ENCODE assay signal across 9 cellular contexts in genomic region chr12:133081408-133081806, GRCh38. TPM values are rescaled to one million over a fixed set of nuclear protein-coding genes. Genes with fewer than 3 reads are reported as not detected.
DNase-seq lines count a peak whose midpoint lies in the region; ATAC-seq, FAIRE-seq and TF ChIP-seq lines count a peak whose summit lies in the region.
"Had no signal": no experiment of that assay in that cellular context is flagged by ENCODE, and none has a peak within 500 bp of the region (broad histone marks: within the 10 kb centered on the region; RNA-seq: fewer than 3 reads in every experiment).

No MANE protein-coding gene starts in this region.

- H3K79me2 ChIP-seq in keratinocyte (ENCODE audit: control insufficient read depth, insufficient read depth, low read length) (peaks cover 19% of the 10 kb centered on the region), PC-3 (ENCODE audit: low read length) (no peaks in the 10 kb centered on the region)

- TF ChIP-seq CTCF in keratinocyte (optimal IDR thresholded peaks at IDR 0.05 in 1 of 3, IDR thresholded peaks at IDR 0.05 in 1 of 3, conservative IDR thresholded peaks at IDR 0.05 in 1 of 3; ENCODE audit: extremely low read depth in 1 of 3, insufficient read depth in 2 of 3, low read length in 3 of 3) (no peak), thyroid gland (IDR thresholded peaks at IDR 0.05) (no peak), PC-3 (conservative IDR thresholded peaks at IDR 0.05; ENCODE audit: low read depth, low read length) (no peak)

- peak overlapping the region; percentile 91 for H3K4me2 ChIP-seq in keratinocyte (ENCODE audit: control insufficient read depth, extremely low read depth, insufficient read depth, low read depth, low read length)
- H3K4me2 ChIP-seq in PC-3 (ENCODE audit: low read length), result no peak overlapping the region

- H3K27ac Mint-ChIP-seq in activated naive CD4-positive, alpha-beta T cell treated with anti-CD3 and anti-CD28 coated beads, Interleukin-2, amount 50 U/mL, for 24 hours, result peak overlapping the region; percentile 83
- no peak overlapping the region for H3K27ac Mint-ChIP-seq in activated naive CD8-positive, alpha-beta T cell treated with anti-CD3 and anti-CD28 coated beads for 36 hours

- H3K4me3 ChIP-seq in keratinocyte (ENCODE audit: control insufficient read depth in 2 of 3, extremely low read depth in 1 of 3, insufficient read depth in 2 of 3, low read depth in 1 of 3, low read length in 3 of 3) (peak overlapping the region; percentile 89 to 92 (median 91)), thyroid gland (replicated peaks in 1 of 3) (peak overlapping the region in 1 of 3 donors; percentile 80), PC-3 (ENCODE audit: low read length) (no peak overlapping the region)

- H3K4me3 Mint-ChIP-seq in activated naive CD4-positive, alpha-beta T cell treated with anti-CD3 and anti-CD28 coated beads, Interleukin-2, amount 50 U/mL, for 24 hours, result no peak overlapping the region
- no peak overlapping the region for H3K4me3 Mint-ChIP-seq in activated naive CD8-positive, alpha-beta T cell treated with anti-CD3 and anti-CD28 coated beads for 36 hours
- H3K4me3 Mint-ChIP-seq: T-helper 1 cell treated with Interleukin-12 subunit alpha and Interleukin-12 subunit beta and Interleukin-4 antibody, amounts not matched to agents 30 μg/mL and 1 μg/mL, for 36 hours had no signal

- no TSS peak for BruUV-seq in PC-3 (replicated peaks; lab: Mats Ljungman, UMichigan)

- H3K9me1 ChIP-seq in keratinocyte (ENCODE audit: control insufficient read depth, extremely low read depth, insufficient read depth, low read length), result no peaks in the 10 kb centered on the region

- peak overlapping the region; percentile 96 for H3K9ac ChIP-seq in keratinocyte (ENCODE audit: control insufficient read depth, extremely low read depth, insufficient read depth, low read length)
- H3K9ac ChIP-seq in PC-3 (ENCODE audit: low read length), result no peak overlapping the region

- no peaks in the 10 kb centered on the region for H3K9me2 ChIP-seq in PC-3 (replicated peaks; ENCODE audit: low read length)

- H3K36me3 Mint-ChIP-seq in activated naive CD4-positive, alpha-beta T cell treated with anti-CD3 and anti-CD28 coated beads, Interleukin-2, amount 50 U/mL, for 24 hours, result peaks cover 48% of the 10 kb centered on the region
- peaks cover 58% of the 10 kb centered on the region for H3K36me3 Mint-ChIP-seq in activated naive CD8-positive, alpha-beta T cell treated with anti-CD3 and anti-CD28 coated beads for 36 hours

- dilution Hi-C loops in keratinocyte (cut with MboI; ENCODE audit: extremely low pct_ligation_motif_present, low sequenced_read_pairs), result no loop called here

- H3K36me3 ChIP-seq in keratinocyte (ENCODE audit: control insufficient read depth in 2 of 2, extremely low read depth in 1 of 2, insufficient read depth in 2 of 2, low read length in 2 of 2) (peaks cover 13 to 22% of the 10 kb centered on the region in 2 experiments), thyroid gland (peaks cover 32 to 37% of the 10 kb centered on the region in 2 donors), PC-3 (ENCODE audit: low read depth, low read length) (peaks cover 9% of the 10 kb centered on the region; the same call in 1 of the 2 replicates)

- H3K27ac ChIP-seq in keratinocyte (ENCODE audit: control insufficient read depth, insufficient read depth, low read length) (peak overlapping the region; percentile 98), thyroid gland (peak overlapping the region; percentile 92 to 98 (median 98)), PC-3 (ENCODE audit: low read length) (no peak overlapping the region), caudate nucleus (ENCODE audit: low read depth, low read length) (no peak overlapping the region)

- no peak for DNase-seq in activated naive CD4-positive, alpha-beta T cell (lab: John Stamatoyannopoulos, UW)
- DNase-seq in activated naive CD8-positive, alpha-beta T cell treated with anti-CD3 and anti-CD28 coated beads for 36 hours, result peak; percentile 8
- DNase-seq in keratinocyte (ENCODE audit: low read depth, low spot score) (no peak), thyroid gland (peak; percentile 3 to 7), PC-3 (no peak), caudate nucleus (lab: John Stamatoyannopoulos, UW) (no peak)

- peaks cover 24% of the 10 kb centered on the region for H3K9me3 Mint-ChIP-seq in activated naive CD4-positive, alpha-beta T cell treated with anti-CD3 and anti-CD28 coated beads, Interleukin-2, amount 50 U/mL, for 24 hours
- peaks cover 51% of the 10 kb centered on the region for H3K9me3 Mint-ChIP-seq in activated naive CD8-positive, alpha-beta T cell treated with anti-CD3 and anti-CD28 coated beads for 36 hours

- WGBS in thyroid gland, 2 donors, result 53 to 55% methylated on average over 9 of the region's 9 CpGs

- peak overlapping the region; percentile 39 for H2AFZ ChIP-seq in keratinocyte (ENCODE audit: control insufficient read depth, low read length)
- no peak overlapping the region for H2AFZ ChIP-seq in PC-3 (ENCODE audit: low read length)

- H3K27me3 Mint-ChIP-seq in activated naive CD4-positive, alpha-beta T cell treated with anti-CD3 and anti-CD28 coated beads, Interleukin-2, amount 50 U/mL, for 24 hours, result no peaks in the 10 kb centered on the region
- H3K27me3 Mint-ChIP-seq in activated naive CD8-positive, alpha-beta T cell treated with anti-CD3 and anti-CD28 coated beads for 36 hours, result no peaks in the 10 kb centered on the region

- POLR2A ChIA-PET in PC-3 (lab: Charles Lee; ENCODE audit: unreplicated experiment), result no interaction called here

- H3K4me1 ChIP-seq in keratinocyte (ENCODE audit: control insufficient read depth, extremely low read depth, insufficient read depth, low read length) (peaks cover 10% of the 10 kb centered on the region), thyroid gland (peaks cover 12 to 17% of the 10 kb centered on the region in 2 donors), PC-3 (ENCODE audit: insufficient read depth, low read length) (no peaks in the 10 kb centered on the region)

- H3K27me3 ChIP-seq in keratinocyte (ENCODE audit: control insufficient read depth, extremely low read depth, insufficient read depth, low read length) (no peaks in the 10 kb centered on the region), thyroid gland (no peaks in the 10 kb centered on the region), PC-3 (ENCODE audit: low read length) (no peaks in the 10 kb centered on the region)

- FAIRE-seq in keratinocyte (lab: Jason Lieb, UNC), result no peak

- no peaks in the 10 kb centered on the region for H4K20me1 ChIP-seq in keratinocyte (ENCODE audit: control insufficient read depth, extremely low read depth, insufficient read depth, low read length)
- H4K20me1 ChIP-seq in PC-3 (ENCODE audit: low read length), result no peaks in the 10 kb centered on the region

- intact Hi-C loops in thyroid gland (cut with DNase I), result no loop called here
- intact Hi-C loops in PC-3 (cut with micrococcal nuclease), result no loop called here

- H3K9me3 ChIP-seq in keratinocyte (ENCODE audit: control insufficient read depth, low read depth, low read length) (peaks cover 12% of the 10 kb centered on the region), thyroid gland (no peaks in the 10 kb centered on the region), PC-3 (ENCODE audit: low read length) (peaks cover 35% of the 10 kb centered on the region)

- CTCF ChIA-PET in PC-3 (lab: Charles Lee), result no interaction called here

- peaks cover 12% of the 10 kb centered on the region for H3K4me1 Mint-ChIP-seq in activated naive CD4-positive, alpha-beta T cell treated with anti-CD3 and anti-CD28 coated beads, Interleukin-2, amount 50 U/mL, for 24 hours
- H3K4me1 Mint-ChIP-seq in activated naive CD8-positive, alpha-beta T cell treated with anti-CD3 and anti-CD28 coated beads for 36 hours, result peaks cover 9% of the 10 kb centered on the region

- no peak for ATAC-seq in PC-3
- no peak for ATAC-seq in HG02759 (IDR thresholded peaks at IDR 0.05; ENCODE audit: unreplicated experiment)

- TF ChIP-seq POLR2A in thyroid gland (IDR thresholded peaks at IDR 0.05), result no peak

- H3F3A ChIP-seq in PC-3 (ENCODE audit: low read length, unreplicated experiment), result no peaks in the 10 kb centered on the region

RNA-seq across cellular contexts. Expression of gene ZNF140, which starts 0.7 kb away (rescaled TPM):
- 10 to 100 TPM; 17.0 TPM for total RNA-seq in activated naive CD8-positive, alpha-beta T cell treated with anti-CD3 and anti-CD28 coated beads for 36 hours
- 13.5 to 15.9 TPM (median 13.8 TPM) in 3 replicates for polyA plus RNA-seq in keratinocyte
- 4.4 TPM for polyA plus RNA-seq in keratinocyte (2011; ENCODE audit: low read depth)
- 8.6 and 17.1 TPM in 2 replicates for polyA plus RNA-seq in keratinocyte (2011; cell fraction: cytosol; rRNA removed)
- polyA plus RNA-seq in keratinocyte (2011; cell fraction: nucleus; rRNA removed), result 20.3 and 22.0 TPM in 2 replicates
- polyA plus RNA-seq in keratinocyte (2012; ENCODE audit: low replicate concordance), result 9.1 and 13.6 TPM in 2 replicates
- 3.8 to 17.7 TPM (median 11.1 TPM) in 3 replicates for polyA minus RNA-seq in keratinocyte
- polyA minus RNA-seq in keratinocyte (2011; cell fraction: cytosol; rRNA and poly(A)+ RNA removed), result 10.7 TPM
- polyA minus RNA-seq in keratinocyte (2011; cell fraction: nucleus; rRNA and poly(A)+ RNA removed), result 11.6 and 19.3 TPM in 2 replicates
- total RNA-seq in thyroid gland, result 10 to 100 TPM; 20.7 to 38.1 (median 28.0) TPM
- total RNA-seq in PC-3 (2014; rRNA removed), result 1.4 and 1.8 TPM in 2 replicates

RNA-seq across cellular contexts. Expression of gene ZNF84, which starts 44.1 kb away (rescaled TPM):
- total RNA-seq in activated naive CD8-positive, alpha-beta T cell treated with anti-CD3 and anti-CD28 coated beads for 36 hours, result 10 to 100 TPM; 17.0 to 19.6 TPM
- 10.7 to 29.5 TPM (median 24.9 TPM) in 3 replicates for polyA plus RNA-seq in keratinocyte
- 14.0 TPM for polyA plus RNA-seq in keratinocyte (2011; ENCODE audit: low read depth)
- polyA plus RNA-seq in keratinocyte (2011; cell fraction: cytosol; rRNA removed), result 6.1 and 15.0 TPM in 2 replicates
- 56.8 and 67.0 TPM in 2 replicates for polyA plus RNA-seq in keratinocyte (2011; cell fraction: nucleus; rRNA removed)
- 11.4 and 12.1 TPM in 2 replicates for polyA plus RNA-seq in keratinocyte (2012; ENCODE audit: low replicate concordance)
- polyA minus RNA-seq in keratinocyte, result 8.0 to 27.9 TPM (median 22.8 TPM) in 3 replicates
- 5.6 TPM for polyA minus RNA-seq in keratinocyte (2011; cell fraction: cytosol; rRNA and poly(A)+ RNA removed)
- polyA minus RNA-seq in keratinocyte (2011; cell fraction: nucleus; rRNA and poly(A)+ RNA removed), result 20.5 and 39.9 TPM in 2 replicates
- 10 to 100 TPM; 36.5 to 71.7 (median 42.0) TPM for total RNA-seq in thyroid gland
- 3.2 and 12.9 TPM in 2 replicates for total RNA-seq in PC-3 (2014; rRNA removed)

RNA-seq across cellular contexts. Expression of gene ZNF891, which starts 48.7 kb away (rescaled TPM):
- 1 to 10 TPM; 1.4 TPM for total RNA-seq in activated naive CD8-positive, alpha-beta T cell treated with anti-CD3 and anti-CD28 coated beads for 36 hours
- polyA plus RNA-seq in keratinocyte, result 0.28 to 0.79 TPM (median 0.64 TPM) in 3 replicates
- 0.37 TPM for polyA plus RNA-seq in keratinocyte (2011; ENCODE audit: low read depth)
- 0.10 and 0.18 TPM in 2 replicates for polyA plus RNA-seq in keratinocyte (2011; cell fraction: cytosol; rRNA removed)
- polyA plus RNA-seq in keratinocyte (2011; cell fraction: nucleus; rRNA removed), result 1.6 and 1.9 TPM in 2 replicates
- polyA plus RNA-seq in keratinocyte (2012; ENCODE audit: low replicate concordance), result 0.28 TPM in 2 replicates
- 0.13 to 1.2 TPM (median 0.69 TPM) in 3 replicates for polyA minus RNA-seq in keratinocyte
- polyA minus RNA-seq in keratinocyte (2011; cell fraction: cytosol; rRNA and poly(A)+ RNA removed), result 0.19 TPM
- 0.95 and 2.2 TPM in 2 replicates for polyA minus RNA-seq in keratinocyte (2011; cell fraction: nucleus; rRNA and poly(A)+ RNA removed)
- 1 to 10 TPM; 4.6 to 7.0 (median 6.0) TPM for total RNA-seq in thyroid gland
- 0.86 and 0.98 TPM in 2 replicates for total RNA-seq in PC-3 (2014; rRNA removed)

RNA-seq across cellular contexts. Expression of gene ZNF10, which starts 49.0 kb away (rescaled TPM):
- total RNA-seq in activated naive CD8-positive, alpha-beta T cell treated with anti-CD3 and anti-CD28 coated beads for 36 hours, result 1 to 10 TPM; 4.8 to 7.2 TPM
- polyA plus RNA-seq in keratinocyte, result 2.0 to 7.2 TPM (median 6.3 TPM) in 3 replicates
- polyA plus RNA-seq in keratinocyte (2011; ENCODE audit: low read depth), result 3.2 TPM
- polyA plus RNA-seq in keratinocyte (2011; cell fraction: cytosol; rRNA removed), result 1.4 and 1.8 TPM in 2 replicates
- polyA plus RNA-seq in keratinocyte (2011; cell fraction: nucleus; rRNA removed), result 18.4 and 23.1 TPM in 2 replicates
- polyA plus RNA-seq in keratinocyte (2012; ENCODE audit: low replicate concordance), result 3.2 and 3.4 TPM in 2 replicates
- polyA minus RNA-seq in keratinocyte, result 2.5 to 10.3 TPM (median 10.1 TPM) in 3 replicates
- 1.5 TPM for polyA minus RNA-seq in keratinocyte (2011; cell fraction: cytosol; rRNA and poly(A)+ RNA removed)
- polyA minus RNA-seq in keratinocyte (2011; cell fraction: nucleus; rRNA and poly(A)+ RNA removed), result 18.3 and 35.0 TPM in 2 replicates
- total RNA-seq in thyroid gland (10 to 100 TPM; 27.8 to 50.0 (median 37.6) TPM), PC-3 (2014; rRNA removed) (1.9 and 2.0 TPM in 2 replicates)

Comparison
In these comparisons a context has a peak if more than half of its experiments do, and no peak if none do; other contexts are left out.
1. DNase-seq: peak in activated naive CD8-positive, alpha-beta T cell treated with anti-CD3 and anti-CD28 coated beads for 36 hours (single experiment) and thyroid gland (2 of 2); none in activated naive CD4-positive, alpha-beta T cell (0 of 4), keratinocyte (single experiment), PC-3 (single experiment) and caudate nucleus (0 of 61).
2. H3K27ac ChIP-seq: peak in keratinocyte (single experiment) and thyroid gland (3 of 3); none in PC-3 (single experiment) and caudate nucleus (single experiment).